8 cellular contexts compared by ENCODE assay signal in genomic region chr2:25566694-25567093, GRCh38.
DNase-seq lines count a peak whose midpoint lies in the region; ATAC-seq and TF ChIP-seq lines count a peak whose summit lies in the region.

No MANE protein-coding gene starts in this region.

- H3K4me3 Mint-ChIP-seq in memory B cell = peak overlapping the region; percentile 55

- in situ Hi-C loops in SK-MEL-5 (cut with HindIII; ENCODE audit: low pct_unique_long_range_greater_than_20kb, low sequenced_read_pairs) = no loop called here

- H3K4me1 Mint-ChIP-seq in memory B cell = peaks cover 12% of the 10 kb centered on the region

- H3K36me3 Mint-ChIP-seq in memory B cell = peaks cover 3% of the 10 kb centered on the region

- no peak overlapping the region for H3K27ac Mint-ChIP-seq in memory B cell

- TF ChIP-seq POLR2A in GM18505 (IDR thresholded peaks at IDR 0.05; ENCODE audit: borderline replicate concordance, extremely low read depth, insufficient read depth, insufficient read length) = peak; percentile 43

- H3K9me3 Mint-ChIP-seq in memory B cell = peaks cover 6% of the 10 kb centered on the region

- peak; percentile 64 for ATAC-seq in GM18505 (IDR thresholded peaks at IDR 0.05; ENCODE audit: unreplicated experiment)
- ATAC-seq in HG02678 (IDR thresholded peaks at IDR 0.05; ENCODE audit: unreplicated experiment) = peak; percentile 88
- peak; percentile 55 for ATAC-seq in memory B cell (ENCODE audit: low read depth)
- no peak for ATAC-seq in HG03045 (IDR thresholded peaks at IDR 0.05; ENCODE audit: unreplicated experiment)
- ATAC-seq in HG03469 (IDR thresholded peaks at IDR 0.05; ENCODE audit: unreplicated experiment) = no peak

- DNase-seq in SK-MEL-5 (ENCODE audit: low read depth, low spot score) (peak; percentile 28), memory B cell (ENCODE audit: low spot score in 2 of 2) (no peak), HT-29 (ENCODE audit: low spot score) (no peak)
- no peak for DNase-seq in stimulated activated CD4-positive, alpha-beta T cell treated with anti-CD3 and anti-CD28 coated beads, Interleukin-4, amount 100 ng/mL, for 1 hour

- H3K27me3 Mint-ChIP-seq in memory B cell = no peaks in the 10 kb centered on the region

Comparison
In these comparisons a context has a peak if more than half of its experiments do, and no peak if none do; other contexts are left out.
1. ATAC-seq: peak in GM18505 (single experiment), HG02678 (single experiment) and memory B cell (single experiment); none in HG03045 (single experiment) and HG03469 (single experiment).